Comparison of ENCODE assay signal across 22 cellular contexts in the genomic region with DNA sequence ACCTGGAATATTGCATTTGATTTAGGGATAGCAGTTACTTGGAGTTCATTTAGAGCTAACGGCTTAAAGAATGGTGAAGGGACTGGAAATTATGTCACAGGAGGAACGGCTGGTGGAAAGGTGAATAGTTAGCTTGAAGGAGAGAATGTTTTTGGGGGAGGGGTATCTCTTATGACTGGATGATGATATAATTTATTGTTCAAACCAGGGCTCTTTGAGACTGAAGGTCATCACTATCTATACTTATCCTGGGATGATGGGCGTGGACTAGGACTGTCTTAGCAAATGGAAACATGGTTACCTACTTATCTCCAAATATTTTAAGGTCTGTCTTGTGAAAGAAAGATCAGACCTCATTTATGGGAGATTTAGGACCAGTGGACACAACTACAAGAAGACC. TPM values are rescaled to one million over a fixed set of nuclear protein-coding genes. Genes with fewer than 3 reads are reported as not detected.
DNase-seq lines count a peak whose midpoint lies in the region; ATAC-seq, FAIRE-seq and TF ChIP-seq lines count a peak whose summit lies in the region.
"Had no signal": no experiment of that assay in that cellular context is flagged by ENCODE, and none has a peak within 500 bp of the region (broad histone marks: within the 10 kb centered on the region; RNA-seq: fewer than 3 reads in every experiment).

No MANE protein-coding gene starts in this region.

- in situ Hi-C loops in K562 (cut with MboI): no loop called here

- H3K23me2 ChIP-seq in H9 (ENCODE audit: insufficient read length, low read depth, low read length, poor library complexity, severe bottlenecking): no peaks in the 10 kb centered on the region

- H3K36me3 ChIP-seq in cardiac muscle cell (no peaks in the 10 kb centered on the region), K562 (ENCODE audit: control insufficient read depth, insufficient read depth, low read length) (no peaks in the 10 kb centered on the region), WERI-Rb-1 (no peaks in the 10 kb centered on the region)
- H3K36me3 ChIP-seq: BLaER1 treated with 17β-estradiol and CSF1 and Interleukin-3, amounts not matched to agents 10 nM and 100 nM had no signal

- no peak for TF ChIP-seq POLR2A in K562 (conservative IDR thresholded peaks at IDR 0.05)

- TF ChIP-seq EP300 in K562 (IDR thresholded peaks at IDR 0.05; ENCODE audit: low read length): no peak

- no peaks in the 10 kb centered on the region for H4K20me1 ChIP-seq in H9 (ENCODE audit: control insufficient read depth, insufficient read depth, insufficient read length)
- H4K20me1 ChIP-seq in K562 (replicated peaks; ENCODE audit: control insufficient read depth, insufficient read depth, low read length): peaks cover 7% of the 10 kb centered on the region; the same call in 1 of the 2 replicates

- H3K9ac ChIP-seq in H9 (ENCODE audit: extremely low read depth, insufficient read length, low read length): no peak overlapping the region
- no peak overlapping the region for H3K9ac ChIP-seq in K562 (ENCODE audit: insufficient read depth in 1 of 2, low read depth in 2 of 2, low read length in 2 of 2)
- H3K9ac ChIP-seq: BLaER1 treated with 17β-estradiol and CSF1 and Interleukin-3, amounts not matched to agents 10 nM and 100 nM; GM23248 had no signal

- no peak overlapping the region for H3K18ac ChIP-seq in H9 (ENCODE audit: insufficient read length, low read depth, low read length)

- H3K27me3 ChIP-seq in cardiac muscle cell: no peaks in the 10 kb centered on the region
- H3K27me3 ChIP-seq in H9 (ENCODE audit: insufficient read depth, low read length): no peaks in the 10 kb centered on the region
- no peaks in the 10 kb centered on the region for H3K27me3 ChIP-seq in K562 (ENCODE audit: control insufficient read depth in 2 of 2, insufficient read depth in 2 of 2, low read length in 2 of 2)
- no peaks in the 10 kb centered on the region for H3K27me3 ChIP-seq in WERI-Rb-1 (ENCODE audit: insufficient read depth, low read depth, severe bottlenecking)
- H3K27me3 ChIP-seq: BLaER1 treated with 17β-estradiol and CSF1 and Interleukin-3, amounts not matched to agents 10 nM and 100 nM had no signal

- H3K27me3 Mint-ChIP-seq in H9 (ENCODE audit: low read depth): no peaks in the 10 kb centered on the region
- H3K27me3 Mint-ChIP-seq: IgD-negative memory B cell had no signal

- H2BK5ac ChIP-seq in H9 (ENCODE audit: insufficient read length, low read length): no peak overlapping the region

- no CpG with 5 or more reads among the region's 3 CpGs for WGBS in H9 (ENCODE audit: extremely low coverage, insufficient read length, low lambda C conversion rate)
- WGBS in K562 (ENCODE audit: insufficient coverage, low coverage, missing lambda C conversion rate): 9% methylated on average over 3 of the region's 3 CpGs

- no peak for FAIRE-seq in K562 (lab: Jason Lieb, UNC)
- FAIRE-seq: GM12878, GM19239 had no signal

- peaks cover 6% of the 10 kb centered on the region for H3K79me1 ChIP-seq in H9 (ENCODE audit: insufficient read depth, low read depth, low read length, poor library complexity, severe bottlenecking)

- TF ChIP-seq CTCF in cardiac muscle cell (IDR thresholded peaks at IDR 0.05; ENCODE audit: low read depth, low read length) (no peak), H9 (conservative IDR thresholded peaks at IDR 0.05) (no peak), K562 (IDR thresholded peaks at IDR 0.05 in 2 of 3, conservative IDR thresholded peaks at IDR 0.05 in 1 of 3; ENCODE audit: insufficient read depth in 2 of 3, low read depth in 1 of 3, low read length in 3 of 3) (no peak), WERI-Rb-1 (IDR thresholded peaks at IDR 0.05; ENCODE audit: low read depth, low read length) (no peak)

- peak overlapping the region in 2 of 3 experiments; percentile 1 to 35; a peak in 3 of 7 replicates for H3K27ac Mint-ChIP-seq in H9
- H3K27ac Mint-ChIP-seq: B cell; CD8-positive, alpha-beta T cell; HFFc6; IgD-negative memory B cell had no signal

- H3K79me2 ChIP-seq in H9 (ENCODE audit: insufficient read depth, low read length) (peaks cover 46% of the 10 kb centered on the region), K562 (ENCODE audit: control insufficient read depth, insufficient read depth, low read length) (peaks cover 22% of the 10 kb centered on the region)

- H2BK15ac ChIP-seq in H9 (ENCODE audit: low read depth, low read length): no peak overlapping the region

- peaks cover 0 to 4% (median 0%) of the 10 kb centered on the region in 3 experiments; a peak in 1 of 7 replicates for H3K36me3 Mint-ChIP-seq in H9 (ENCODE audit: insufficient read depth in 1 of 3, low read depth in 3 of 3)
- H3K36me3 Mint-ChIP-seq: CD8-positive, alpha-beta T cell; IgD-negative memory B cell had no signal

- no peak overlapping the region for H3K56ac ChIP-seq in H9 (ENCODE audit: insufficient read length, low read depth, low read length)

- H3K4me1 ChIP-seq in cardiac muscle cell (ENCODE audit: low read depth) (peaks cover 30% of the 10 kb centered on the region), H9 (ENCODE audit: insufficient read depth, low read length) (peaks cover 9% of the 10 kb centered on the region), K562 (replicated peaks in 1 of 2; ENCODE audit: control insufficient read depth in 2 of 2, insufficient read depth in 2 of 2, low read length in 2 of 2) (peaks cover 0 to 20% of the 10 kb centered on the region in 2 experiments; a peak in 3 of 5 replicates)
- H3K4me1 ChIP-seq: BLaER1 treated with 17β-estradiol and CSF1 and Interleukin-3, amounts not matched to agents 10 nM and 100 nM had no signal

- H3K9me3 ChIP-seq in cardiac muscle cell (ENCODE audit: low read depth): no peaks in the 10 kb centered on the region
- H3K9me3 ChIP-seq in H9 (ENCODE audit: control insufficient read depth, low read depth, low read length): no peaks in the 10 kb centered on the region
- no peaks in the 10 kb centered on the region for H3K9me3 ChIP-seq in K562 (replicated peaks; ENCODE audit: control insufficient read depth, insufficient read depth, low read depth, low read length)
- H3K9me3 ChIP-seq in WERI-Rb-1 (ENCODE audit: severe bottlenecking): no peaks in the 10 kb centered on the region
- H3K9me3 ChIP-seq: BLaER1 treated with 17β-estradiol and CSF1 and Interleukin-3, amounts not matched to agents 10 nM and 100 nM had no signal

- H3K4me2 ChIP-seq in H9 (ENCODE audit: insufficient read depth, insufficient read length, low read length) (no peak overlapping the region), K562 (ENCODE audit: insufficient read depth, low read length) (no peak overlapping the region)
- H3K4me2 ChIP-seq: BLaER1 treated with 17β-estradiol and CSF1 and Interleukin-3, amounts not matched to agents 10 nM and 100 nM had no signal

- H2BK12ac ChIP-seq in H9 (ENCODE audit: insufficient read length, low read depth, low read length): no peak overlapping the region

- no peak overlapping the region for H4K8ac ChIP-seq in H9 (replicated peaks; ENCODE audit: insufficient read length, low read depth, low read length)

- no peak overlapping the region for H2AFZ ChIP-seq in H9 (ENCODE audit: low read length)
- no peak overlapping the region for H2AFZ ChIP-seq in K562 (ENCODE audit: low read depth, low read length)
- H2AFZ ChIP-seq: GM23248 had no signal

- no peak overlapping the region for H4K5ac ChIP-seq in H9 (ENCODE audit: insufficient read length, low read depth, low read length)

- H3K14ac ChIP-seq in H9 (ENCODE audit: insufficient read depth, low read length): no peak overlapping the region

- intact Hi-C loops in Right ventricle myocardium inferior (cut with DNase I) (no loop called here), K562 (cut with micrococcal nuclease) (no loop called here)

- H2AK5ac ChIP-seq in H9 (ENCODE audit: insufficient read length, low read length): no peak overlapping the region

- H3K27ac ChIP-seq in cardiac muscle cell: peak overlapping the region; percentile 5
- H3K27ac ChIP-seq in H9 (ENCODE audit: insufficient read length, low read depth, low read length): no peak overlapping the region
- no peak overlapping the region for H3K27ac ChIP-seq in K562 (ENCODE audit: extremely low read depth, low read depth, low read length)
- no peak overlapping the region for H3K27ac ChIP-seq in WERI-Rb-1
- H3K27ac ChIP-seq: BLaER1 treated with 17β-estradiol and CSF1 and Interleukin-3, amounts not matched to agents 10 nM and 100 nM; GM23248; HL-60 had no signal

- H3K9me1 ChIP-seq in K562 (ENCODE audit: control insufficient read depth, insufficient read depth, low read length): no peaks in the 10 kb centered on the region

- CTCF ChIA-PET in K562 (lab: Yijun Ruan, JAX; ENCODE audit: low intra/inter-chr PET ratio): no interaction called here

- no peak overlapping the region for H4K91ac ChIP-seq in H9 (ENCODE audit: insufficient read length, low read depth, low read length)

- H2BK120ac ChIP-seq in H9 (ENCODE audit: low read depth, low read length, poor library complexity, severe bottlenecking): no peak overlapping the region

- no peak overlapping the region for H3T11ph ChIP-seq in H9 (ENCODE audit: low read length)

- ATAC-seq in Right ventricle myocardium inferior: no peak
- ATAC-seq in K562: peak; percentile 23
- no peak for ATAC-seq in GM21367 (IDR thresholded peaks at IDR 0.05; ENCODE audit: unreplicated experiment)
- ATAC-seq: CD8-positive, alpha-beta T cell; GM12878 had no signal

- TF ChIP-seq RAD21 in K562 (CRISPR knock-in tag; conservative IDR thresholded peaks at IDR 0.05 in 1 of 2, IDR thresholded peaks at IDR 0.05 in 1 of 2): no peak

- no TSS peak for BruUV-seq in K562 (replicated peaks; lab: Mats Ljungman, UMichigan)

- POLR2A ChIA-PET in K562 (lab: Yijun Ruan, JAX): no interaction called here

- no peak overlapping the region for H3K4me3 Mint-ChIP-seq in H9
- H3K4me3 Mint-ChIP-seq: B cell; CD8-positive, alpha-beta T cell; HFFc6 had no signal

- H3K4me1 Mint-ChIP-seq in H9: peaks cover 39 to 43% of the 10 kb centered on the region in 2 experiments
- H3K4me1 Mint-ChIP-seq: B cell, IgD-negative memory B cell had no signal

- no peak overlapping the region for H3K4me3 ChIP-seq in cardiac muscle cell
- H3K4me3 ChIP-seq in K562: no peak overlapping the region
- no peak overlapping the region for H3K4me3 ChIP-seq in WERI-Rb-1 (ENCODE audit: low read depth, low read length)
- H3K4me3 ChIP-seq: BLaER1 treated with 17β-estradiol and CSF1 and Interleukin-3, amounts not matched to agents 10 nM and 100 nM; GM12878; GM23248 had no signal

- no peak overlapping the region for H3K23ac ChIP-seq in H9 (ENCODE audit: insufficient read length, low read depth, low read length)

- DNase-seq in cardiac muscle cell (ENCODE audit: low read depth in 1 of 2, low spot score in 1 of 2) (no peak), Right ventricle myocardium inferior (ENCODE audit: missing footprints) (no peak), H9 (no peak), K562 (ENCODE audit: extremely low read depth in 1 of 4, low spot score in 3 of 4) (peak in 1 of 4 experiments; percentile 14), WERI-Rb-1 (no peak), HuH-7.5 (ENCODE audit: low spot score) (no peak)
- DNase-seq: 8988T; Calu3; CD8-positive, alpha-beta T cell; DMS53; DND-41; EL; GM23248; HCEC 1CT; HFFc6 had no signal

- H2BK20ac ChIP-seq in H9 (ENCODE audit: low read depth, low read length, poor library complexity, severe bottlenecking): no peak overlapping the region

- no peak overlapping the region for H3K4ac ChIP-seq in H9 (ENCODE audit: low read depth, low read length)

- peaks cover 0 to 3% of the 10 kb centered on the region in 2 experiments; a peak in 1 of 5 replicates for H3K9me3 Mint-ChIP-seq in H9
- H3K9me3 Mint-ChIP-seq: CD8-positive, alpha-beta T cell; HFFc6 had no signal

RNA-seq across cellular contexts. Expression of a gene that starts 30.1 kb away (rescaled TPM):
- total RNA-seq in cardiac muscle cell: 14.3 and 30.2 TPM in 2 replicates
- polyA plus RNA-seq in cardiac muscle cell: 18.8 and 24.3 TPM in 2 replicates
- 30.2 TPM for total RNA-seq in Right ventricle myocardium inferior
- total RNA-seq in H9 (2021): 99.3 and 106 TPM in 2 replicates
- 4.6 and 29.4 TPM in 2 replicates for total RNA-seq in K562 (2011; cell fraction: chromatin; rRNA removed; ENCODE audit: low replicate concordance)
- total RNA-seq in K562 (2011; cell fraction: nucleolus; rRNA removed): 2.0 and 3.8 TPM in 2 replicates
- total RNA-seq in K562 (2011; cell fraction: nucleoplasm; rRNA removed): 9.3 and 9.9 TPM in 2 replicates
- 19.3 and 21.1 TPM in 2 replicates for total RNA-seq in K562 (2014; rRNA removed)
- total RNA-seq in K562 (2014; rRNA removed; fragmentation: Illumina TruSeq; extraction: Trizol): 21.6 and 25.9 TPM in 2 replicates
- 23.8 and 25.5 TPM in 2 replicates for total RNA-seq in K562 (2015; rRNA removed; fragmentation: Illumina TruSeq; extraction: Trizol)
- 36.8 and 39.4 TPM in 2 replicates for total RNA-seq in K562 (2021)
- 3.7 and 11.8 TPM in 2 replicates for polyA plus RNA-seq in K562 (2011; rRNA removed)
- 1.2 and 6.5 TPM in 2 replicates for polyA plus RNA-seq in K562 (2011; cell fraction: cytosol; rRNA removed)
- polyA plus RNA-seq in K562 (2011; cell fraction: nucleus; rRNA removed): 5.6 and 25.8 TPM in 2 replicates
- polyA plus RNA-seq in K562 (2012): 11.4 and 14.0 TPM in 2 replicates
- 18.9 and 19.6 TPM in 2 replicates for polyA plus RNA-seq in K562 (2014; fragmentation: Illumina TruSeq; extraction: Trizol)
- polyA plus RNA-seq in K562 (2014; fragmentation: Nextera tagmentation; extraction: Ambion mirVana): 1 to 10 TPM; 3.9 to 5.6 TPM
- polyA plus RNA-seq in K562 (2014; rRNA removed): 13.1 and 13.6 TPM in 2 replicates
- polyA minus RNA-seq in K562 (2011; rRNA and poly(A)+ RNA removed): 5.0 and 26.1 TPM in 2 replicates
- 2.3 and 15.6 TPM in 2 replicates for polyA minus RNA-seq in K562 (2011; cell fraction: cytosol; rRNA and poly(A)+ RNA removed)
- 5.1 and 31.1 TPM in 2 replicates for polyA minus RNA-seq in K562 (2011; cell fraction: nucleus; rRNA and poly(A)+ RNA removed)
